1 cellular context compared by ENCODE assay signal in genomic region chr5:542693-543311, GRCh38.
TF ChIP-seq lines count a peak whose summit lies in the region.

No MANE protein-coding gene starts in this region.

TF ChIP-seq in HepG2, 621 proteins besides CTCF, POLR2A, EP300 and RAD21:
- no peak for TF ChIP-seq TFE3 (CRISPR knock-in tag; IDR thresholded peaks at IDR 0.05)
- no peak for TF ChIP-seq CBX2 (IDR thresholded peaks at IDR 0.05; ENCODE audit: low read depth, low read length)
- no peak for TF ChIP-seq CBX2 (CRISPR knock-in tag; IDR thresholded peaks at IDR 0.05; ENCODE audit: low read depth)
- no peak for TF ChIP-seq SRSF4 (IDR thresholded peaks at IDR 0.05; ENCODE audit: low read depth, low read length, poor library complexity, severe bottlenecking)
- TF ChIP-seq HBP1 (CRISPR knock-in tag; IDR thresholded peaks at IDR 0.05; ENCODE audit: low read depth), result no peak
- no peak for TF ChIP-seq ZNF75D (CRISPR knock-in tag; IDR thresholded peaks at IDR 0.05; ENCODE audit: borderline replicate concordance)
- TF ChIP-seq MYPOP (CRISPR knock-in tag; IDR thresholded peaks at IDR 0.05), result no peak
- no peak for TF ChIP-seq NFYC (CRISPR knock-in tag; IDR thresholded peaks at IDR 0.05)
- TF ChIP-seq ZNF790 (CRISPR knock-in tag; IDR thresholded peaks at IDR 0.05; ENCODE audit: borderline replicate concordance), result no peak
- TF ChIP-seq CEBPZ (IDR thresholded peaks at IDR 0.05; ENCODE audit: low read length), result no peak
- no peak for TF ChIP-seq MTF1 (CRISPR knock-in tag; IDR thresholded peaks at IDR 0.05)
- no peak for TF ChIP-seq ZFP36L1 (CRISPR knock-in tag; IDR thresholded peaks at IDR 0.05)
- TF ChIP-seq FOXM1 (CRISPR knock-in tag; IDR thresholded peaks at IDR 0.05), result no peak
- TF ChIP-seq NR1H2 (CRISPR knock-in tag; IDR thresholded peaks at IDR 0.05; ENCODE audit: borderline replicate concordance, low read depth), result no peak
- no peak for TF ChIP-seq NFE2L1 (CRISPR knock-in tag; IDR thresholded peaks at IDR 0.05; ENCODE audit: borderline replicate concordance)
- no peak for TF ChIP-seq ZNF652 (CRISPR knock-in tag; IDR thresholded peaks at IDR 0.05; ENCODE audit: borderline replicate concordance, low read depth)
- TF ChIP-seq HOMEZ (CRISPR knock-in tag; IDR thresholded peaks at IDR 0.05; ENCODE audit: low read depth), result no peak
